ENCODE assay signal across 8 cellular contexts in the genomic region with DNA sequence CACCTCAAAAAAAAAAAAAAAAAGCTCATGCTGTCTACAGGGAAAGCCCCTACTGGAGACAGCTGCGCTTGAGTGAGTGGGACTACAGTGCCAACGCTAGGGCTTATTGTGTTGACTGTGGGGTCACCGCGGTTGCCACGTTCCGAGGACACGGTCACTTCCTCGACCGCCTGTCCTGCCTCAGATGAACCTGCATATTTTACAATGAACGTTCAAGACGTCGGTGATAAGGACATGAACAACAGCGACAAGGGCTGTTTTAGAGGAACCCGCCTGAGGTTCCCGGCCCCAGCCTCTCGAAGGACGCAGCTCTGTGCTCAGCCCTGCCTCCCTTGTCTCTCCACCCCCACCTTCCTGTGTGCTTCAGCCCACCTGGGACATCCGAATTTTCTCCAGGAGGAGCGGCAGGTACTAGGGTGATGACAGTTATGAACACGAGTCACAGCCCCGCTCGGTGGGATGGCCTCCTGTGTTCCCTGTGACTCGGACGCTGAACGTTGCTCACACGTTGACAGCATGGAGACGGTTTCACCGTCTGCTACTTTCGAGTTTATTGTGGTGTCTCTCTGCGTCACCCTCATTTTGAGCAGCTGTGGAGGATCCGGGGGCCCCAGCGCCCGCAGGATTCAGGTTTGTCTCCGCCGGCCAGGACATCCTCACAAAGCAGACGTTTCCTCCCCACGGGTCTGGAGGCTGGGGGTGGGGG. TPM values are rescaled to one million over a fixed set of nuclear protein-coding genes. Genes with fewer than 3 reads are reported as not detected.
DNase-seq lines count a peak whose midpoint lies in the region; ATAC-seq and TF ChIP-seq lines count a peak whose summit lies in the region.

No MANE protein-coding gene starts in this region.

- no peaks in the 10 kb centered on the region for H4K20me1 ChIP-seq in KMS-11 (ENCODE audit: insufficient read depth)
- H4K20me1 ChIP-seq in GM23248 (ENCODE audit: insufficient read depth), result no peaks in the 10 kb centered on the region

- no peaks in the 10 kb centered on the region for H3K36me3 Mint-ChIP-seq in type B pancreatic cell

- H3K27ac Mint-ChIP-seq in type B pancreatic cell, result no peak overlapping the region

- in situ Hi-C loops in GM23248 (cut with MboI), result no loop called here

- H3K4me1 ChIP-seq in KMS-11 (ENCODE audit: low read depth, poor library complexity, severe bottlenecking) (peaks cover 86% of the 10 kb centered on the region), GM23248 (ENCODE audit: insufficient read depth) (no peaks in the 10 kb centered on the region)

- H3F3A ChIP-seq in GM23248 (ENCODE audit: insufficient read depth), result no peaks in the 10 kb centered on the region

- DNase-seq in activated effector memory CD4-positive, alpha-beta T cell treated with Interleukin-2 at 50 U/mL for 16 hours, result peak; percentile 8
- peak; percentile 85 for DNase-seq in stimulated activated CD4-positive, alpha-beta T cell treated with anti-CD3 and anti-CD28 coated beads, Interleukin-15, amount 100 ng/mL, for 24 hours
- no peak for DNase-seq in left lobe of liver (ENCODE audit: low spot score)
- DNase-seq in iPS-NIHi7 (ENCODE audit: extremely low spot score), result no peak
- no peak for DNase-seq in type B pancreatic cell (ENCODE audit: extremely low spot score, unreplicated experiment)
- no peak for DNase-seq in GM23248

- H3K4me3 ChIP-seq in KMS-11 (IDR thresholded peaks at IDR 0.05; ENCODE audit: insufficient read depth, low read depth, low read length), result no peak overlapping the region
- H3K4me3 ChIP-seq in GM23248, result no peak overlapping the region

- H3K27me3 ChIP-seq in KMS-11 (ENCODE audit: insufficient read depth, low read depth), result no peaks in the 10 kb centered on the region
- H3K27me3 ChIP-seq in GM23248 (replicated peaks; ENCODE audit: insufficient read depth), result peaks cover 7% of the 10 kb centered on the region; the same call in 1 of the 2 replicates

- H3K4me2 ChIP-seq in KMS-11 (peak overlapping the region; percentile 82), GM23248 (ENCODE audit: unreplicated experiment) (no peak overlapping the region)

- H3K27ac ChIP-seq in KMS-11, result peak overlapping the region; percentile 95
- H3K27ac ChIP-seq in GM23248, result no peak overlapping the region

- H3K36me3 ChIP-seq in KMS-11 (ENCODE audit: insufficient read depth) (no peaks in the 10 kb centered on the region), GM23248 (ENCODE audit: low read depth) (no peaks in the 10 kb centered on the region)

- ATAC-seq in GM19023 (IDR thresholded peaks at IDR 0.05; ENCODE audit: unreplicated experiment) (peak; percentile 61), left lobe of liver (no peak)

- H3K9me3 Mint-ChIP-seq in type B pancreatic cell, result no peaks in the 10 kb centered on the region

- H2AFZ ChIP-seq in KMS-11 (ENCODE audit: low read depth) (peak overlapping the region; percentile 23), GM23248 (no peak overlapping the region)

- no peaks in the 10 kb centered on the region for H3K9me2 ChIP-seq in GM23248 (ENCODE audit: insufficient read depth)

- no peaks in the 10 kb centered on the region for H3K9me3 ChIP-seq in GM23248 (ENCODE audit: low read depth)

- H3K27me3 Mint-ChIP-seq in type B pancreatic cell, result no peaks in the 10 kb centered on the region

- H3K4me3 Mint-ChIP-seq in type B pancreatic cell, result no peak overlapping the region

- peaks cover 5% of the 10 kb centered on the region for H3K4me1 Mint-ChIP-seq in type B pancreatic cell (ENCODE audit: unreplicated experiment)

- WGBS in GM23248 (ENCODE audit: low coverage in 1 of 2, low lambda C conversion rate in 2 of 2, missing lambda C conversion rate in 2 of 2), 2 experiments, result 67 to 68% methylated on average over 37 of the region's 37 CpGs

- TF ChIP-seq CTCF in KMS-11 (conservative IDR thresholded peaks at IDR 0.05; ENCODE audit: low read depth, low read length), result no peak
- no peak for TF ChIP-seq CTCF in type B pancreatic cell (conservative IDR thresholded peaks at IDR 0.05)

- 0 out of 2 replicates have a peak, but pooled peaks cover 4% of the 10 kb centered on the region for H3K79me2 ChIP-seq in KMS-11 (ENCODE audit: insufficient read depth, low read depth)
- H3K79me2 ChIP-seq in GM23248 (ENCODE audit: insufficient read depth), result no peaks in the 10 kb centered on the region

- H3K9ac ChIP-seq in KMS-11, result peak overlapping the region; percentile 86
- H3K9ac ChIP-seq in GM23248, result no peak overlapping the region

RNA-seq across cellular contexts. Expression of gene DIPK1B, which starts 11.3 kb away (rescaled TPM):
- total RNA-seq in left lobe of liver, result 3.0 TPM
- 40.8 and 48.7 TPM in 2 replicates for total RNA-seq in type B pancreatic cell (ENCODE audit: low replicate concordance)
- total RNA-seq in GM23248 (2014; rRNA removed; shearing (Covaris generic)), result not detected in 2 replicates
- 0.15 TPM in 1 of 2 replicates, not detected in the other for polyA plus RNA-seq in GM23248 (2016; fragmentation: Nextera tagmentation; extraction: Ambion mirVana)

RNA-seq across cellular contexts. Expression of gene AGPAT2, which starts 13.9 kb away (rescaled TPM):
- total RNA-seq in left lobe of liver (213 TPM), type B pancreatic cell (ENCODE audit: low replicate concordance) (47.8 and 75.3 TPM in 2 replicates)
- total RNA-seq in GM23248 (2014; rRNA removed; shearing (Covaris generic)), result 50.8 and 58.3 TPM in 2 replicates
- polyA plus RNA-seq in GM23248 (2016; fragmentation: Nextera tagmentation; extraction: Ambion mirVana), result 68.7 and 80.3 TPM in 2 replicates

RNA-seq across cellular contexts. Expression of gene EGFL7, which starts 38.4 kb away (rescaled TPM):
- 42.3 TPM for total RNA-seq in left lobe of liver
- total RNA-seq in type B pancreatic cell (ENCODE audit: low replicate concordance), result 20.7 and 25.5 TPM in 2 replicates
- total RNA-seq in GM23248 (2014; rRNA removed; shearing (Covaris generic)), result 13.7 and 15.3 TPM in 2 replicates
- 15.3 and 15.7 TPM in 2 replicates for polyA plus RNA-seq in GM23248 (2016; fragmentation: Nextera tagmentation; extraction: Ambion mirVana)

RNA-seq across cellular contexts. Expression of gene LCN10, which starts 41.6 kb away (rescaled TPM):
- 0.15 TPM for total RNA-seq in left lobe of liver
- total RNA-seq in type B pancreatic cell (ENCODE audit: low replicate concordance), result not detected in 2 replicates
- not detected in 2 replicates for total RNA-seq in GM23248 (2014; rRNA removed; shearing (Covaris generic))
- polyA plus RNA-seq in GM23248 (2016; fragmentation: Nextera tagmentation; extraction: Ambion mirVana), result not detected in 2 replicates

RNA-seq across cellular contexts. Expression of gene LCN6, which starts 47.2 kb away (rescaled TPM):
- not detected for total RNA-seq in left lobe of liver
- total RNA-seq in type B pancreatic cell (ENCODE audit: low replicate concordance), result not detected in 2 replicates
- total RNA-seq in GM23248 (2014; rRNA removed; shearing (Covaris generic)), result not detected in 2 replicates
- not detected in 2 replicates for polyA plus RNA-seq in GM23248 (2016; fragmentation: Nextera tagmentation; extraction: Ambion mirVana)

Comparison
In these comparisons a context has a peak if more than half of its experiments do, and no peak if none do; other contexts are left out.
1. DNase-seq: peak in activated effector memory CD4-positive, alpha-beta T cell treated with Interleukin-2 at 50 U/mL for 16 hours (single experiment) and stimulated activated CD4-positive, alpha-beta T cell treated with anti-CD3 and anti-CD28 coated beads, Interleukin-15, amount 100 ng/mL, for 24 hours (single experiment); none in left lobe of liver (single experiment), iPS-NIHi7 (single experiment), type B pancreatic cell (single experiment) and GM23248 (single experiment).
2. RNA of gene DIPK1B, which starts 11.3 kb away (total RNA-seq): 40.8 to 48.7 TPM in type B pancreatic cell; 3.0 TPM in left lobe of liver (single experiment) and not detected in GM23248; every median in the first group is over 10 times any median in the second.